Comparison of ENCODE assay signal across 14 cellular contexts in genomic region chr15:66007663-66008262, GRCh38.
A peak's percentile ranks its signal among the peaks of the same experiment; 100 is the strongest.
DNase-seq lines count a peak whose midpoint lies in the region; ATAC-seq and TF ChIP-seq lines count a peak whose summit lies in the region.
"Had no signal": no experiment of that assay in that cellular context is flagged by ENCODE, and none has a peak within 500 bp of the region (broad histone marks: within the 10 kb centered on the region; RNA-seq: fewer than 3 reads in every experiment).

No MANE protein-coding gene starts in this region.

- H3K4me1 ChIP-seq in neural progenitor cell: no peaks in the 10 kb centered on the region
- H3K4me1 ChIP-seq: heart right ventricle, SJSA1 had no signal

- H3K27ac ChIP-seq in neural progenitor cell: no peak overlapping the region
- H3K27ac ChIP-seq: heart right ventricle, SJSA1 had no signal

- H3K27me3 ChIP-seq in neural progenitor cell: no peaks in the 10 kb centered on the region
- H3K27me3 ChIP-seq: SJSA1 had no signal

- no peaks in the 10 kb centered on the region for H3K79me2 ChIP-seq in neural progenitor cell (ENCODE audit: low read depth)

- peak; percentile 25 to 31 for DNase-seq in activated T-cell treated with anti-CD3 and anti-CD28 coated beads, Interleukin-2, amount 50 U/mL, for 48 hours
- DNase-seq in activated T-cell treated with anti-CD3 and anti-CD28 coated beads, Interleukin-2, amount 50 U/mL, for 24 hours: no peak
- no peak for DNase-seq in GM20000 (ENCODE audit: low spot score)
- DNase-seq in RPMI8226: peak; percentile 31
- DNase-seq in neural progenitor cell (ENCODE audit: low spot score): no peak
- DNase-seq in NOMO-1 (lab: John Stamatoyannopoulos, UW; ENCODE audit: unreplicated experiment in 2 of 2): no peak
- no peak for DNase-seq in left cardiac atrium
- DNase-seq: activated T-cell treated with anti-CD3 and anti-CD28 coated beads for 4 hours, DMS153, heart right ventricle, NCI-H1930 had no signal

- peaks cover 7% of the 10 kb centered on the region for H4K20me1 ChIP-seq in neural progenitor cell (ENCODE audit: low read depth)

- H3K4me3 Mint-ChIP-seq in activated T-cell treated with anti-CD3 and anti-CD28 coated beads, Interleukin-2, amount 50 U/mL, for 24 hours: no peak overlapping the region
- H3K4me3 Mint-ChIP-seq in neural progenitor cell: no peak overlapping the region
- H3K4me3 Mint-ChIP-seq: central memory CD8-positive, alpha-beta T cell had no signal

- TF ChIP-seq CTCF in GM20000 (IDR thresholded peaks at IDR 0.05; ENCODE audit: extremely low read depth, missing control alignments) (peak; percentile 10), neural progenitor cell (IDR thresholded peaks at IDR 0.05) (peak; percentile 14)

- ATAC-seq in left cardiac atrium: no peak
- no peak for ATAC-seq in HG03469 (IDR thresholded peaks at IDR 0.05; ENCODE audit: unreplicated experiment)
- ATAC-seq: heart right ventricle had no signal

- no peaks in the 10 kb centered on the region for H3F3A ChIP-seq in neural progenitor cell (ENCODE audit: low read depth)

- H3K9me3 ChIP-seq in neural progenitor cell (ENCODE audit: low read depth): no peaks in the 10 kb centered on the region
- H3K9me3 ChIP-seq: heart right ventricle, SJSA1 had no signal

- peaks cover 43% of the 10 kb centered on the region for H3K27me3 Mint-ChIP-seq in activated T-cell treated with anti-CD3 and anti-CD28 coated beads, Interleukin-2, amount 50 U/mL, for 24 hours
- peaks cover 20% of the 10 kb centered on the region for H3K27me3 Mint-ChIP-seq in neural progenitor cell (ENCODE audit: insufficient read depth, low read depth)

- H3K4me3 ChIP-seq in neural progenitor cell: no peak overlapping the region
- H3K4me3 ChIP-seq: heart right ventricle, SJSA1 had no signal

- no peak overlapping the region for H2AFZ ChIP-seq in neural progenitor cell (replicated peaks)

- no peak overlapping the region for H3K27ac Mint-ChIP-seq in activated T-cell treated with anti-CD3 and anti-CD28 coated beads, Interleukin-2, amount 50 U/mL, for 24 hours
- no peak overlapping the region for H3K27ac Mint-ChIP-seq in neural progenitor cell

- H3K9me3 Mint-ChIP-seq in activated T-cell treated with anti-CD3 and anti-CD28 coated beads, Interleukin-2, amount 50 U/mL, for 24 hours: no peaks in the 10 kb centered on the region
- H3K9me3 Mint-ChIP-seq in neural progenitor cell: no peaks in the 10 kb centered on the region
- H3K9me3 Mint-ChIP-seq: central memory CD8-positive, alpha-beta T cell had no signal

- H3K36me3 Mint-ChIP-seq in activated T-cell treated with anti-CD3 and anti-CD28 coated beads, Interleukin-2, amount 50 U/mL, for 24 hours (ENCODE audit: low read depth): no peaks in the 10 kb centered on the region
- H3K36me3 Mint-ChIP-seq in neural progenitor cell: no peaks in the 10 kb centered on the region

- no peaks in the 10 kb centered on the region for H3K4me1 Mint-ChIP-seq in activated T-cell treated with anti-CD3 and anti-CD28 coated beads, Interleukin-2, amount 50 U/mL, for 24 hours (ENCODE audit: low read depth)
- H3K4me1 Mint-ChIP-seq in neural progenitor cell: no peaks in the 10 kb centered on the region
- H3K4me1 Mint-ChIP-seq: central memory CD8-positive, alpha-beta T cell had no signal

- H3K36me3 ChIP-seq in neural progenitor cell: no peaks in the 10 kb centered on the region
- H3K36me3 ChIP-seq: heart right ventricle, SJSA1 had no signal

- no peak overlapping the region for H3K9ac ChIP-seq in neural progenitor cell

- no peak overlapping the region for H3K4me2 ChIP-seq in neural progenitor cell

- intact Hi-C loops in left cardiac atrium (cut with DNase I): no loop called here

Comparison
In these comparisons a context has a peak if more than half of its experiments do, and no peak if none do; other contexts are left out.
1. DNase-seq: peak in activated T-cell treated with anti-CD3 and anti-CD28 coated beads, Interleukin-2, amount 50 U/mL, for 48 hours (2 of 2) and RPMI8226 (single experiment); none in activated T-cell treated with anti-CD3 and anti-CD28 coated beads, Interleukin-2, amount 50 U/mL, for 24 hours (single experiment), GM20000 (single experiment), neural progenitor cell (single experiment), NOMO-1 (0 of 2) and left cardiac atrium (single experiment).